Comparison of ENCODE assay signal across 15 cellular contexts in genomic region chr19:45150731-45151725, GRCh38. TPM values are rescaled to one million over a fixed set of nuclear protein-coding genes. Genes with fewer than 3 reads are reported as not detected.
DNase-seq lines count a peak whose midpoint lies in the region; ATAC-seq and TF ChIP-seq lines count a peak whose summit lies in the region.
"Had no signal": no experiment of that assay in that cellular context is flagged by ENCODE, and none has a peak within 500 bp of the region (broad histone marks: within the 10 kb centered on the region; RNA-seq: fewer than 3 reads in every experiment).

No MANE protein-coding gene starts in this region.

- TF ChIP-seq CTCF in CD14-positive monocyte (IDR thresholded peaks at IDR 0.05) (no peak), epithelial cell of esophagus (IDR thresholded peaks at IDR 0.05; ENCODE audit: insufficient read depth, low read depth, low read length, missing control alignments) (no peak), lower leg skin (IDR thresholded peaks at IDR 0.05) (no peak)

- intact Hi-C loops in CD14-positive monocyte (cut with micrococcal nuclease) = no loop called here
- intact Hi-C loops in lower leg skin (cut with DNase I; ENCODE audit: low total_unique reads) = no loop called here

- 54 to 60% methylated on average over 11 to 12 of the region's 13 CpGs for WGBS in lower leg skin, 2 donors

- peaks cover 5 to 7% of the 10 kb centered on the region in 2 donors for H3K36me3 Mint-ChIP-seq in CD14-positive monocyte

- H3K9me3 Mint-ChIP-seq in CD14-positive monocyte = peaks cover 0 to 18% (median 10%) of the 10 kb centered on the region in 7 donors
- H3K9me3 Mint-ChIP-seq: activated naive CD4-positive, alpha-beta T cell treated with anti-CD3 and anti-CD28 coated beads, Interleukin-2, amount 50 U/mL, for 24 hours had no signal

- no peak for ATAC-seq in HG02970 (IDR thresholded peaks at IDR 0.05; ENCODE audit: low FRiP score, unreplicated experiment)
- ATAC-seq: left ventricle myocardium superior had no signal

- no peak for TF ChIP-seq POLR2A in lower leg skin (IDR thresholded peaks at IDR 0.05)

- in situ Hi-C loops in G401 (cut with HindIII; ENCODE audit: low sequenced_read_pairs) = no loop called here

- H3K27me3 Mint-ChIP-seq in CD14-positive monocyte (ENCODE audit: low read depth in 3 of 3) = peaks cover 37 to 55% (median 49%) of the 10 kb centered on the region in 3 donors

- peak overlapping the region; percentile 4 to 88 for H3K4me3 Mint-ChIP-seq in CD14-positive monocyte

- peaks cover 18% of the 10 kb centered on the region for H3K4me1 Mint-ChIP-seq in CD14-positive monocyte

- DNase-seq in CD14-positive monocyte (ENCODE audit: low spot score) (no peak), COLO668 (lab: John Stamatoyannopoulos, UW; ENCODE audit: unreplicated experiment) (peak; percentile 57), OCI-M1 (lab: John Stamatoyannopoulos, UW) (peak; percentile 26), epithelial cell of esophagus (ENCODE audit: low read depth) (peak; percentile 84), NCI-H510A treated with DMSO at 0.1 percent for 48 hours (lab: John Stamatoyannopoulos, UW) (no peak), G401 (ENCODE audit: low spot score) (no peak), lower leg skin (ENCODE audit: low spot score in 2 of 2) (no peak)
- DNase-seq: activated CD8-positive, alpha-beta memory T cell treated with anti-CD3 and anti-CD28 coated beads for 24 hours; hippocampal formation; left ventricle myocardium superior; NCI-H1105 treated with DMSO at 0.1 percent for 48 hours; NCI-H446 treated with DMSO at 0.1 percent for 48 hours had no signal

- no peak overlapping the region for H3K27ac Mint-ChIP-seq in CD14-positive monocyte
- H3K27ac Mint-ChIP-seq: activated naive CD4-positive, alpha-beta T cell treated with anti-CD3 and anti-CD28 coated beads, Interleukin-2, amount 50 U/mL, for 24 hours had no signal

- H3K4me3 ChIP-seq in epithelial cell of esophagus (ENCODE audit: low read length) (no peak overlapping the region), lower leg skin (ENCODE audit: low read depth, poor library complexity, severe bottlenecking) (no peak overlapping the region)

RNA-seq across cellular contexts. Expression of gene NKPD1, which starts 9.8 kb away (rescaled TPM):
- polyA plus RNA-seq in CD14-positive monocyte = not detected
- 0.31 TPM in 1 of 2 replicates, not detected in the other for total RNA-seq in G401 (2014; rRNA removed; shearing (Covaris generic))
- total RNA-seq in lower leg skin = 100 to 1,000 TPM in 1 of 4 donors, 10 to 100 TPM in 3; 42.0 to 100 (median 51.4) TPM
- total RNA-seq: HT1080 had no signal

RNA-seq across cellular contexts. Expression of gene TRAPPC6A, which starts 27.0 kb away (rescaled TPM):
- polyA plus RNA-seq in CD14-positive monocyte = 10 to 100 TPM; 63.4 to 82.7 TPM
- 38.4 and 52.9 TPM in 2 replicates for total RNA-seq in G401 (2014; rRNA removed; shearing (Covaris generic))
- 10 to 100 TPM; 36.0 to 52.3 (median 47.9) TPM for total RNA-seq in lower leg skin

RNA-seq across cellular contexts. Expression of gene BLOC1S3, which starts 27.6 kb away (rescaled TPM):
- polyA plus RNA-seq in CD14-positive monocyte = 1 to 10 TPM; 2.9 to 4.7 TPM
- 9.0 and 14.7 TPM in 2 replicates for total RNA-seq in G401 (2014; rRNA removed; shearing (Covaris generic))
- total RNA-seq in lower leg skin = 10 to 100 TPM; 26.6 to 65.1 (median 31.4) TPM

RNA-seq across cellular contexts. Expression of gene PPP1R37, which starts 58.0 kb away (rescaled TPM):
- polyA plus RNA-seq in CD14-positive monocyte = under 1 TPM; 0.10 to 0.22 TPM
- total RNA-seq in G401 (2014; rRNA removed; shearing (Covaris generic)) = 28.6 and 42.6 TPM in 2 replicates
- 10 to 100 TPM; 37.4 to 55.2 (median 52.1) TPM for total RNA-seq in lower leg skin

Comparison
In these comparisons a context has a peak if more than half of its experiments do, and no peak if none do; other contexts are left out.
1. DNase-seq: peak in COLO668 (single experiment), OCI-M1 (single experiment) and epithelial cell of esophagus (single experiment); none in CD14-positive monocyte (single experiment), NCI-H510A treated with DMSO at 0.1 percent for 48 hours (single experiment), G401 (single experiment) and lower leg skin (0 of 2).
2. RNA of gene NKPD1, which starts 9.8 kb away (total RNA-seq): 42.0 to 100 TPM in lower leg skin; 0.31 TPM in G401; every median in the first group is over 10 times any median in the second.